8 cellular contexts compared by ENCODE assay signal in genomic region chr5:108381955-108382783, GRCh38. TPM values are rescaled to one million over a fixed set of nuclear protein-coding genes. Genes with fewer than 3 reads are reported as not detected.
A peak's percentile ranks its signal among the peaks of the same experiment; 100 is the strongest.
DNase-seq lines count a peak whose midpoint lies in the region; ATAC-seq and TF ChIP-seq lines count a peak whose summit lies in the region.

FBXL17 (minus strand) TSS chr5:108382098.

- POLR2A ChIA-PET in RWPE1 (lab: Yijun Ruan, JAX; ENCODE audit: low non-redundant PET), result interaction anchor here (0.5 to 0.6 kb wide), 3 partner anchors 13 to 1760 kb away, joined by 3 to 11 read pairs (median 3); no protein-coding TSS in a partner anchor

- no peaks in the 10 kb centered on the region for H3K27me3 Mint-ChIP-seq in activated T-helper 2 cell treated with anti-CD3 and anti-CD28 coated beads, Interferon-gamma antibody, Interleukin-2, Interleukin-4, amounts not matched to agents 10 μg/mL and 5 μg/mL and 100 μg/mL, durations not matched to agents 14 hours and 24 hours and 36 hours (ENCODE audit: low read depth)
- peaks cover 0 to 2% of the 10 kb centered on the region in 2 donors for H3K27me3 Mint-ChIP-seq in natural killer cell (ENCODE audit: low read depth in 2 of 2)

- peak within 1 kb of the TSS; percentile 91 for H2AFZ ChIP-seq in GM23248

- peaks cover 11% of the 10 kb centered on the region for H3K36me3 Mint-ChIP-seq in activated T-helper 2 cell treated with anti-CD3 and anti-CD28 coated beads, Interferon-gamma antibody, Interleukin-2, Interleukin-4, amounts not matched to agents 10 μg/mL and 5 μg/mL and 100 μg/mL, durations not matched to agents 14 hours and 24 hours and 36 hours (ENCODE audit: low read depth)
- H3K36me3 Mint-ChIP-seq in natural killer cell, result peaks cover 4% of the 10 kb centered on the region

- DNase-seq in GM23248, result peak; percentile 95
- DNase-seq in Kasumi-1 (lab: John Stamatoyannopoulos, UW), result peak; percentile 91 to 93
- DNase-seq in RWPE1 (ENCODE audit: low spot score), result peak; percentile 91
- DNase-seq in activated T-helper 2 cell treated with anti-CD3 and anti-CD28 coated beads, Interferon-gamma antibody, Interleukin-2, Interleukin-4, amounts not matched to agents 10 μg/mL and 5 μg/mL and 100 μg/mL, durations not matched to agents 14 hours and 24 hours and 36 hours (ENCODE audit: low spot score), result peak; percentile 89
- DNase-seq in fibroblast of peridontal ligament (ENCODE audit: extremely low read depth), result peak; percentile 91
- peak; percentile 90 for DNase-seq in natural killer cell
- DNase-seq in stimulated activated naive CD8-positive, alpha-beta T cell treated with anti-CD3 and anti-CD28 coated beads, Interleukin-15, Interleukin-2, amounts not matched to agents 100 U/mL and 50 U/mL, for 24 hours, result peak; percentile 90

- peak within 1 kb of the TSS; percentile 87 for H3K9ac ChIP-seq in GM23248

- no peak for TF ChIP-seq CTCF in DOHH2 (IDR thresholded peaks at IDR 0.05; ENCODE audit: low read depth, low read length, poor library complexity, severe bottlenecking)
- no peak for TF ChIP-seq CTCF in RWPE1 (conservative IDR thresholded peaks at IDR 0.05; ENCODE audit: low read depth)
- TF ChIP-seq CTCF in natural killer cell (IDR thresholded peaks at IDR 0.05), result no peak

- H3F3A ChIP-seq in DOHH2 (ENCODE audit: control insufficient read depth, insufficient read depth), result peaks cover 10% of the 10 kb centered on the region; the same call in 1 of the 2 replicates
- H3F3A ChIP-seq in GM23248 (ENCODE audit: insufficient read depth), result peaks cover 13% of the 10 kb centered on the region

- H3K4me2 ChIP-seq in DOHH2 (ENCODE audit: low read length) (peak within 1 kb of the TSS; percentile 74), GM23248 (ENCODE audit: unreplicated experiment) (peak within 1 kb of the TSS; percentile 92)

- H4K20me1 ChIP-seq in DOHH2 (ENCODE audit: control insufficient read depth, insufficient read depth, low read depth, low read length) (no peaks in the 10 kb centered on the region), GM23248 (ENCODE audit: insufficient read depth) (no peaks in the 10 kb centered on the region)

- CTCF ChIA-PET in RWPE1 (lab: Yijun Ruan, JAX), result interaction anchor here (0.5 to 1.0 kb wide), 4 partner anchors 9 to 142 kb away, joined by 3 to 4 read pairs (median 3); no protein-coding TSS in a partner anchor

- 1 to 2% methylated on average over 65 to 77 of the region's 82 CpGs for WGBS in GM23248 (ENCODE audit: low coverage in 1 of 2, low lambda C conversion rate in 2 of 2, missing lambda C conversion rate in 2 of 2), 2 experiments

- H3K9me3 Mint-ChIP-seq in activated T-helper 2 cell treated with anti-CD3 and anti-CD28 coated beads, Interferon-gamma antibody, Interleukin-2, Interleukin-4, amounts not matched to agents 10 μg/mL and 5 μg/mL and 100 μg/mL, durations not matched to agents 14 hours and 24 hours and 36 hours, result no peaks in the 10 kb centered on the region
- peaks cover 0 to 2% of the 10 kb centered on the region in 2 donors for H3K9me3 Mint-ChIP-seq in natural killer cell

- H3K9me2 ChIP-seq in DOHH2 (replicated peaks; ENCODE audit: control insufficient read depth, low read length), result no peaks in the 10 kb centered on the region
- no peaks in the 10 kb centered on the region for H3K9me2 ChIP-seq in GM23248 (ENCODE audit: insufficient read depth)

- H3K4me1 Mint-ChIP-seq in activated T-helper 2 cell treated with anti-CD3 and anti-CD28 coated beads, Interferon-gamma antibody, Interleukin-2, Interleukin-4, amounts not matched to agents 10 μg/mL and 5 μg/mL and 100 μg/mL, durations not matched to agents 14 hours and 24 hours and 36 hours (ENCODE audit: low read depth), result peaks cover 27% of the 10 kb centered on the region
- peaks cover 39 to 41% of the 10 kb centered on the region in 2 donors for H3K4me1 Mint-ChIP-seq in natural killer cell

- no peaks in the 10 kb centered on the region for H3K27me3 ChIP-seq in DOHH2 (ENCODE audit: control insufficient read depth, low read length)
- no peaks in the 10 kb centered on the region for H3K27me3 ChIP-seq in GM23248 (replicated peaks; ENCODE audit: insufficient read depth)

- H3K4me3 ChIP-seq in DOHH2 (ENCODE audit: low read length) (peak within 1 kb of the TSS; percentile 84), GM23248 (peak within 1 kb of the TSS; percentile 78)

- 0 out of 2 replicates have a peak, but pooled peaks cover 2% of the 10 kb centered on the region for H3K36me3 ChIP-seq in DOHH2 (ENCODE audit: control insufficient read depth, low read length)
- H3K36me3 ChIP-seq in GM23248 (ENCODE audit: low read depth), result no peaks in the 10 kb centered on the region

- peak; percentile 76 to 91 (median 79) for ATAC-seq in natural killer cell
- ATAC-seq in stimulated activated naive CD8-positive, alpha-beta T cell treated with anti-CD3 and anti-CD28 coated beads, Interleukin-15, Interleukin-2, amounts not matched to agents 100 U/mL and 50 U/mL, for 24 hours, result peak; percentile 82

- H3K27ac ChIP-seq in DOHH2 (ENCODE audit: low read depth, low read length) (peak within 1 kb of the TSS; percentile 84), GM23248 (peak within 1 kb of the TSS; percentile 81), RWPE1 (peak within 1 kb of the TSS; percentile 96)

- intact Hi-C loops in activated T-helper 2 cell treated with anti-CD3 and anti-CD28 coated beads, Interferon-gamma antibody, Interleukin-2, Interleukin-4, amounts not matched to agents 10 μg/mL and 5 μg/mL and 100 μg/mL, durations not matched to agents 14 hours and 24 hours and 36 hours (cut with micrococcal nuclease), result loop anchor here (5.0 kb wide), 3 partner anchors 365 to 1310 kb away; partner anchors contain the start of gene FER
- intact Hi-C loops in natural killer cell (cut with micrococcal nuclease), result loop anchor here (1.0 to 10.0 kb wide), 5 partner anchors 365 to 1305 kb away; partner anchors contain the start of genes FER and MAN2A1

- H3K27ac Mint-ChIP-seq in activated T-helper 2 cell treated with anti-CD3 and anti-CD28 coated beads, Interferon-gamma antibody, Interleukin-2, Interleukin-4, amounts not matched to agents 10 μg/mL and 5 μg/mL and 100 μg/mL, durations not matched to agents 14 hours and 24 hours and 36 hours, result peak within 1 kb of the TSS; percentile 83
- H3K27ac Mint-ChIP-seq in natural killer cell, result peak within 1 kb of the TSS; percentile 93 to 94

- H3K9me3 ChIP-seq in DOHH2 (ENCODE audit: control insufficient read depth, insufficient read depth, low read length) (no peaks in the 10 kb centered on the region; the same call in 1 of the 2 replicates), GM23248 (ENCODE audit: low read depth) (no peaks in the 10 kb centered on the region)

- in situ Hi-C loops in GM23248 (cut with MboI), result no loop called here

- H3K4me3 Mint-ChIP-seq in activated T-helper 2 cell treated with anti-CD3 and anti-CD28 coated beads, Interferon-gamma antibody, Interleukin-2, Interleukin-4, amounts not matched to agents 10 μg/mL and 5 μg/mL and 100 μg/mL, durations not matched to agents 14 hours and 24 hours and 36 hours (ENCODE audit: low read depth), result peak within 1 kb of the TSS; percentile 80
- H3K4me3 Mint-ChIP-seq in natural killer cell, result peak within 1 kb of the TSS; percentile 89

- peaks cover 35% of the 10 kb centered on the region for H3K79me2 ChIP-seq in DOHH2 (ENCODE audit: control insufficient read depth, low read length)
- H3K79me2 ChIP-seq in GM23248 (ENCODE audit: insufficient read depth), result peaks cover 35% of the 10 kb centered on the region

- H3K4me1 ChIP-seq in DOHH2 (ENCODE audit: control insufficient read depth, low read length), result peaks cover 23% of the 10 kb centered on the region
- H3K4me1 ChIP-seq in GM23248 (ENCODE audit: insufficient read depth), result peaks cover 22% of the 10 kb centered on the region

RNA-seq across cellular contexts. Expression of gene FBXL17, which starts in this region (rescaled TPM):
- 13.1 and 15.7 TPM in 2 replicates for total RNA-seq in GM23248 (2014; rRNA removed; shearing (Covaris generic))
- polyA plus RNA-seq in GM23248 (2016; fragmentation: Nextera tagmentation; extraction: Ambion mirVana), result 1.8 and 1.9 TPM in 2 replicates
- 7.0 and 9.3 TPM in 2 replicates for total RNA-seq in activated T-helper 2 cell treated with anti-CD3 and anti-CD28 coated beads, Interferon-gamma antibody, Interleukin-2, Interleukin-4, amounts not matched to agents 10 μg/mL and 5 μg/mL and 100 μg/mL, durations not matched to agents 14 hours and 24 hours and 36 hours
- 10 to 100 TPM; 34.2 to 46.8 (median 34.9) TPM for total RNA-seq in natural killer cell

Comparison
In these comparisons a context has a peak if more than half of its experiments do, and no peak if none do; other contexts are left out.
1. Peak in every context shown above with its lines: DNase-seq, ATAC-seq, H3K4me3 ChIP-seq and H3K27ac ChIP-seq.